ENCODE assay signal across 22 cellular contexts in the genomic region with DNA sequence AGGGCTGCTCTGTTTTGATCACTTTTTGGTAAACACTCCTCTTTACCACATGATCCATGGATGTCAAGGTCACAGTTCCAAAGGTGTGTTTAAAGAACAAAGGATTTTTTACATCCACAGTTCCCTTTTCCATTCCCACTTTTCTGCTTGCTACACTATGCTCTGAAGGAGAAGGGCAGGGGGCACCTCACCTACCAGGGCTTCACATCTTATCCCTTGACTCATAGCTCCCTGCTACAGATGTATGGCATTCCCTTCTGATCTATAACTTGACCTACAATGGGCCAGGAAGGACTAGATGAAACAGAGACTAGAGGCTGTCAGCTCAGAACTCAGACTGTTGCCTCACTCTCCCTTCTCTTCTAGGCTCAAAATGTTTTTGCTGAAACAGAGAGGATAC.
DNase-seq lines count a peak whose midpoint lies in the region; ATAC-seq, FAIRE-seq and TF ChIP-seq lines count a peak whose summit lies in the region.
"Had no signal": no experiment of that assay in that cellular context is flagged by ENCODE, and none has a peak within 500 bp of the region (broad histone marks: within the 10 kb centered on the region; RNA-seq: fewer than 3 reads in every experiment).

No MANE protein-coding gene starts in this region.

- H3K27ac Mint-ChIP-seq in effector memory CD8-positive, alpha-beta T cell, result peak overlapping the region; percentile 29 to 46
- H3K27ac Mint-ChIP-seq: CD8-positive, alpha-beta T cell had no signal

- ATAC-seq in GM18867 (IDR thresholded peaks at IDR 0.05; ENCODE audit: unreplicated experiment), result peak; percentile 39
- ATAC-seq in GM19452 (IDR thresholded peaks at IDR 0.05; ENCODE audit: unreplicated experiment), result peak; percentile 39
- peak; percentile 10 for ATAC-seq in effector memory CD8-positive, alpha-beta T cell (replicated peaks)
- ATAC-seq: sciatic nerve had no signal

- H3K36me3 ChIP-seq in Peyer's patch, result no peaks in the 10 kb centered on the region

- no peaks in the 10 kb centered on the region for H3K9me3 Mint-ChIP-seq in effector memory CD8-positive, alpha-beta T cell
- H3K9me3 Mint-ChIP-seq: CD8-positive, alpha-beta T cell; central memory CD8-positive, alpha-beta T cell; naive thymus-derived CD8-positive, alpha-beta T cell had no signal

- no peaks in the 10 kb centered on the region for H3K27me3 ChIP-seq in Peyer's patch
- H3K27me3 ChIP-seq in dorsolateral prefrontal cortex, result peaks cover 0 to 90% (median 19%) of the 10 kb centered on the region in 45 donors

- H3K4me3 ChIP-seq in Peyer's patch (no peak overlapping the region), dorsolateral prefrontal cortex (no peak overlapping the region)

- peak; percentile 48 for FAIRE-seq in HTR-8/SVneo (lab: Jason Lieb, UNC)
- FAIRE-seq: H1, urothelium cell line had no signal

- intact Hi-C loops in dorsolateral prefrontal cortex (cut with DNase I), result no loop called here

- H3K9me3 ChIP-seq in Peyer's patch, result no peaks in the 10 kb centered on the region

- H3K27ac ChIP-seq in Peyer's patch, result no peak overlapping the region
- H3K27ac ChIP-seq in dorsolateral prefrontal cortex, result no peak overlapping the region
- H3K27ac ChIP-seq: parathyroid adenoma had no signal

- peaks cover 0 to 12% of the 10 kb centered on the region in 2 donors for H3K27me3 Mint-ChIP-seq in effector memory CD8-positive, alpha-beta T cell

- TF ChIP-seq CTCF in Peyer's patch (IDR thresholded peaks at IDR 0.05), result no peak
- TF ChIP-seq CTCF in dorsolateral prefrontal cortex (IDR thresholded peaks at IDR 0.05 in 54 of 56, conservative IDR thresholded peaks at IDR 0.05 in 2 of 56; ENCODE audit: low read depth in 1 of 56, partially characterized antibody in 56 of 56), result no peak

- H3K4me1 Mint-ChIP-seq in effector memory CD8-positive, alpha-beta T cell (ENCODE audit: low read depth in 2 of 2), result peaks cover 4 to 10% of the 10 kb centered on the region in 2 donors

- no peaks in the 10 kb centered on the region for H3K36me3 Mint-ChIP-seq in effector memory CD8-positive, alpha-beta T cell (ENCODE audit: insufficient read depth)
- H3K36me3 Mint-ChIP-seq: CD8-positive, alpha-beta T cell; naive thymus-derived CD8-positive, alpha-beta T cell had no signal

- no peaks in the 10 kb centered on the region for H3K4me1 ChIP-seq in Peyer's patch
- H3K4me1 ChIP-seq: parathyroid adenoma had no signal

- DNase-seq in HTR-8/SVneo (ENCODE audit: insufficient read length, low spot score), result no peak
- no peak for DNase-seq in effector memory CD8-positive, alpha-beta T cell
- DNase-seq in Peyer's patch, result no peak
- DNase-seq in DMS153 treated with DMSO at 0.1 percent for 48 hours (lab: John Stamatoyannopoulos, UW; ENCODE audit: unreplicated experiment), result no peak
- no peak for DNase-seq in dorsolateral prefrontal cortex
- no peak for DNase-seq in activated CD8-positive, alpha-beta memory T cell treated with anti-CD3 and anti-CD28 coated beads, Interleukin-2, amount 50 U/mL, for 48 hours
- DNase-seq: activated CD4-positive, alpha-beta T cell treated with anti-CD3 and anti-CD28 coated beads for 4 hours; activated gamma-delta T cell treated with Interleukin-2 at 50 U/mL for 16 hours; DMS53; GF-D8; NCI-H1092; NCI-H524 treated with DMSO at 0.1 percent for 48 hours; substantia nigra had no signal

- H3K4me3 Mint-ChIP-seq in effector memory CD8-positive, alpha-beta T cell, result no peak overlapping the region
- H3K4me3 Mint-ChIP-seq: CD8-positive, alpha-beta T cell had no signal

- no peak for TF ChIP-seq POLR2A in Peyer's patch (IDR thresholded peaks at IDR 0.05)
